Comparison of ENCODE assay signal across 30 cellular contexts in genomic region chr21:15352009-15352408, GRCh38.
"Had no signal": no experiment of that assay in that cellular context is flagged by ENCODE, and none has a peak within 500 bp of the region (broad histone marks: within the 10 kb centered on the region; RNA-seq: fewer than 3 reads in every experiment).

No MANE protein-coding gene starts in this region.

- H3K9me2 ChIP-seq: SK-N-SH had no signal

- H3K27me3 Mint-ChIP-seq: activated CD4-positive, alpha-beta T cell treated with anti-CD3 and anti-CD28 coated beads, Interleukin-2, amount 10 ng/mL, durations not matched to agents 24 days and 14 days; brain had no signal

- ATAC-seq: activated CD8-positive, alpha-beta T cell treated with anti-CD3 and anti-CD28 coated beads, Interleukin-2, amount 10 ng/mL, durations not matched to agents 7 days and 5 days; activated naive CD4-positive, alpha-beta T cell treated with anti-CD3 and anti-CD28 coated beads, Interleukin-2, amount 50 U/mL, for 72 hours; activated naive CD8-positive, alpha-beta T cell treated with anti-CD3 and anti-CD28 coated beads, Interleukin-2, amount 50 U/mL, for 24 hours; activated T-cell treated with anti-CD3 and anti-CD28 coated beads, Interleukin-2, amount 50 U/mL, for 4 hours; PC-3 had no signal

- H3K4me3 Mint-ChIP-seq: activated CD4-positive, alpha-beta T cell treated with anti-CD3 and anti-CD28 coated beads, Interleukin-2, amount 10 ng/mL, durations not matched to agents 24 days and 14 days; activated CD8-positive, alpha-beta T cell treated with anti-CD3 and anti-CD28 coated beads, Interleukin-2, amount 10 ng/mL, durations not matched to agents 7 days and 5 days; activated naive CD4-positive, alpha-beta T cell treated with anti-CD3 and anti-CD28 coated beads for 36 hours; activated naive CD8-positive, alpha-beta T cell treated with anti-CD3 and anti-CD28 coated beads, Interleukin-2, amount 50 U/mL, for 24 hours; activated T-cell treated with anti-CD3 and anti-CD28 coated beads, Interleukin-2, amount 50 U/mL, for 4 hours; activated T-helper 1 cell treated with anti-CD3 and anti-CD28 coated beads, Interleukin-12 subunit alpha, Interleukin-12 subunit beta, Interleukin-2, Interleukin-4 antibody, amounts not matched to agents 30 ng/mL and 10 ng/mL and 1 ng/mL, durations not matched to agents 14 hours and 24 hours and 36 hours; brain; T-helper 1 cell treated with Interleukin-12 subunit alpha and Interleukin-12 subunit beta and Interleukin-4 antibody, amounts not matched to agents 30 μg/mL and 1 μg/mL, for 36 hours; T-helper 2 cell treated with Interferon-gamma antibody and Interleukin-4, amounts not matched to agents 5 μg/mL and 100 μg/mL, for 36 hours had no signal

- H3K4me3 ChIP-seq: Peyer's patch, SJSA1 had no signal

- DNase-seq: activated CD4-positive, alpha-beta T cell treated with anti-CD3 and anti-CD28 coated beads, Interleukin-2, amount 10 ng/mL, durations not matched to agents 24 days and 14 days; activated CD4-positive, alpha-beta T cell treated with anti-CD3 and anti-CD28 coated beads, Interleukin-2, amount 50 U/mL, for 4 hours; activated CD8-positive, alpha-beta T cell treated with anti-CD3 and anti-CD28 coated beads, Interleukin-2, amount 10 ng/mL, durations not matched to agents 7 days and 5 days; activated gamma-delta T cell treated with Interleukin-2 at 50 U/mL for 16 hours; activated naive CD4-positive, alpha-beta T cell treated with anti-CD3 and anti-CD28 coated beads for 36 hours; activated naive CD8-positive, alpha-beta T cell treated with anti-CD3 and anti-CD28 coated beads, Interleukin-2, amount 50 U/mL, for 24 hours; activated T-cell treated with anti-CD3 and anti-CD28 coated beads, Interleukin-2, amount 50 U/mL, for 4 hours; anterior cingulate cortex; caudate nucleus; cerebellar nuclear complex; NCI-H1092 treated with DMSO at 0.1 percent for 48 hours; NCI-H1417 treated with DMSO at 0.1 percent for 48 hours; NCI-H187 treated with DMSO at 0.1 percent for 48 hours; NCI-H2081 treated with DMSO at 0.1 percent for 48 hours; NCI-H226; NCI-H446 treated with DMSO at 0.1 percent for 48 hours; NCI-H524; NCI-H69; PC-3; Peyer's patch; RPMI8226; SHP77 treated with DMSO at 0.1 percent for 48 hours; SK-N-SH had no signal

- H3K9ac ChIP-seq: KMS-11, SK-N-SH had no signal

- H3K27ac Mint-ChIP-seq: activated CD4-positive, alpha-beta T cell treated with anti-CD3 and anti-CD28 coated beads, Interleukin-2, amount 10 ng/mL, durations not matched to agents 24 days and 14 days; activated CD8-positive, alpha-beta T cell treated with anti-CD3 and anti-CD28 coated beads, Interleukin-2, amount 10 ng/mL, durations not matched to agents 7 days and 5 days; activated naive CD4-positive, alpha-beta T cell treated with anti-CD3 and anti-CD28 coated beads for 36 hours; activated naive CD4-positive, alpha-beta T cell treated with anti-CD3 and anti-CD28 coated beads, Interleukin-2, amount 50 U/mL, for 72 hours; activated naive CD8-positive, alpha-beta T cell treated with anti-CD3 and anti-CD28 coated beads, Interleukin-2, amount 50 U/mL, for 24 hours; activated T-helper 1 cell treated with anti-CD3 and anti-CD28 coated beads, Interleukin-12 subunit alpha, Interleukin-12 subunit beta, Interleukin-2, Interleukin-4 antibody, amounts not matched to agents 30 ng/mL and 10 ng/mL and 1 ng/mL, durations not matched to agents 14 hours and 24 hours and 36 hours; brain; T-helper 1 cell treated with Interleukin-12 subunit alpha and Interleukin-12 subunit beta and Interleukin-4 antibody, amounts not matched to agents 30 μg/mL and 1 μg/mL, for 36 hours; T-helper 2 cell treated with Interferon-gamma antibody and Interleukin-4, amounts not matched to agents 5 μg/mL and 100 μg/mL, for 36 hours had no signal

- H3K4me1 ChIP-seq: Peyer's patch, SJSA1 had no signal

- H3K4me2 ChIP-seq: KMS-11, SK-N-SH had no signal

- H3K27me3 ChIP-seq: Peyer's patch, SJSA1 had no signal

- H3K36me3 ChIP-seq: Peyer's patch, SJSA1 had no signal

- H3K36me3 Mint-ChIP-seq: activated naive CD4-positive, alpha-beta T cell treated with anti-CD3 and anti-CD28 coated beads, Interleukin-2, amount 50 U/mL, for 72 hours; brain had no signal

- H3K27ac ChIP-seq: KMS-11, Peyer's patch, SJSA1 had no signal

- H3K4me1 Mint-ChIP-seq: activated CD4-positive, alpha-beta T cell treated with anti-CD3 and anti-CD28 coated beads, Interleukin-2, amount 10 ng/mL, durations not matched to agents 24 days and 14 days; brain had no signal

- H3K9me3 ChIP-seq: Peyer's patch, SJSA1, SK-N-SH had no signal

- H3K9me3 Mint-ChIP-seq: activated naive CD4-positive, alpha-beta T cell treated with anti-CD3 and anti-CD28 coated beads for 36 hours; activated naive CD8-positive, alpha-beta T cell treated with anti-CD3 and anti-CD28 coated beads, Interleukin-2, amount 50 U/mL, for 24 hours; activated T-cell treated with anti-CD3 and anti-CD28 coated beads, Interleukin-2, amount 50 U/mL, for 4 hours; activated T-helper 1 cell treated with anti-CD3 and anti-CD28 coated beads, Interleukin-12 subunit alpha, Interleukin-12 subunit beta, Interleukin-2, Interleukin-4 antibody, amounts not matched to agents 30 ng/mL and 10 ng/mL and 1 ng/mL, durations not matched to agents 14 hours and 24 hours and 36 hours; T-helper 2 cell treated with Interferon-gamma antibody and Interleukin-4, amounts not matched to agents 5 μg/mL and 100 μg/mL, for 36 hours had no signal
